8 cellular contexts compared by ENCODE assay signal in genomic region chr20:53521421-53521820, GRCh38.
A peak's percentile ranks its signal among the peaks of the same experiment; 100 is the strongest.
DNase-seq lines count a peak whose midpoint lies in the region; FAIRE-seq and TF ChIP-seq lines count a peak whose summit lies in the region.
"Not testable (repeated sequence)": the region's sequence is repeated elsewhere in the genome, so short reads cannot be mapped to it uniquely, and the experiment has no call there.

No MANE protein-coding gene starts in this region.

- not testable (repeated sequence) for H3K4me1 ChIP-seq in SJCRH30; osteoblast (ENCODE audit: insufficient read depth, low read length)

- peak; percentile 42 for FAIRE-seq in HTR-8/SVneo (lab: Jason Lieb, UNC)

- peak; percentile 16 for DNase-seq in Ammon's horn (ENCODE audit: low spot score)
- peak; percentile 75 for DNase-seq in H4 (ENCODE audit: low spot score)
- not testable (repeated sequence) for DNase-seq in HTR-8/SVneo (ENCODE audit: insufficient read length, low spot score)
- peak; percentile 63 to 89 for DNase-seq in NCI-H524 (lab: John Stamatoyannopoulos, UW)
- DNase-seq in SJCRH30 = peak; percentile 39 to 54
- DNase-seq in MCF 10A (ENCODE audit: unreplicated experiment) = peak; percentile 74
- DNase-seq in fibroblast of the conjunctiva (ENCODE audit: low read depth) = peak; percentile 38
- peak; percentile 43 for DNase-seq in osteoblast (ENCODE audit: insufficient read length, low spot score, missing footprints)

- H3K9me3 ChIP-seq in SJCRH30 (replicated peaks); osteoblast (ENCODE audit: low read depth, low read length): not testable (repeated sequence)

- CTCF ChIA-PET in MCF 10A (lab: Yijun Ruan, JAX) = interaction anchor here (2.0 kb wide), 1 partner anchor 26 kb away, joined by 8 read pairs; no protein-coding TSS in a partner anchor

- not testable (repeated sequence) for H3K27me3 Mint-ChIP-seq in MCF 10A (ENCODE audit: insufficient read depth, unreplicated experiment)

- H3K36me3 ChIP-seq in SJCRH30; osteoblast (ENCODE audit: insufficient read depth, low read length): not testable (repeated sequence)

- not testable (repeated sequence) for H2AFZ ChIP-seq in osteoblast (ENCODE audit: low read length)

- not testable (repeated sequence) for H3K27ac ChIP-seq in SJCRH30; osteoblast (ENCODE audit: low read depth, low read length)

- not testable (repeated sequence) for H3K4me3 Mint-ChIP-seq in MCF 10A (ENCODE audit: unreplicated experiment)

- H3K9me3 Mint-ChIP-seq in MCF 10A (ENCODE audit: unreplicated experiment) = not testable (repeated sequence)

- peaks cover 12% of the 10 kb centered on the region; the same call in 1 of the 2 replicates for H3K27me3 ChIP-seq in SJCRH30
- not testable (repeated sequence) for H3K27me3 ChIP-seq in osteoblast (ENCODE audit: insufficient read depth, low read length)

- not testable (repeated sequence) for BruUV-seq in MCF 10A (replicated peaks; lab: Mats Ljungman, UMichigan)

- H3K4me2 ChIP-seq in osteoblast (ENCODE audit: insufficient read depth, low read length) = not testable (repeated sequence)

- POLR2A ChIA-PET in MCF 10A (lab: Yijun Ruan, JAX) = not testable (repeated sequence)

- H3K36me3 Mint-ChIP-seq in MCF 10A (ENCODE audit: insufficient read depth, unreplicated experiment) = not testable (repeated sequence)

- H3K79me2 ChIP-seq in osteoblast (ENCODE audit: insufficient read depth, low read length) = not testable (repeated sequence)

- not testable (repeated sequence) for H3K4me1 Mint-ChIP-seq in MCF 10A (ENCODE audit: insufficient read depth, unreplicated experiment)

- intact Hi-C loops in MCF 10A (cut with micrococcal nuclease) = not testable (repeated sequence)

- H3K4me3 ChIP-seq in SJCRH30; osteoblast (ENCODE audit: insufficient read depth, low read length): not testable (repeated sequence)

- not testable (repeated sequence) for H4K20me1 ChIP-seq in osteoblast (ENCODE audit: insufficient read depth, low read length)

- not testable (repeated sequence) for H3K27ac Mint-ChIP-seq in MCF 10A (ENCODE audit: low read depth, unreplicated experiment)

- TF ChIP-seq CTCF in MCF 10A (IDR thresholded peaks at IDR 0.05; ENCODE audit: unreplicated experiment); osteoblast (IDR thresholded peaks at IDR 0.05; ENCODE audit: extremely low read depth, low read depth, low read length): not testable (repeated sequence)
